In genomic region chr20:41617931-41618806, GRCh38 we compare ENCODE assay signal across 1 cellular context.
TF ChIP-seq lines count a peak whose summit lies in the region.

Gene CHD6, minus strand, starts transcription at chr20:41618377. Its CDS starts 67,040 bp downstream, at chr20:41551337.

TF ChIP-seq in HepG2, 621 proteins besides CTCF, POLR2A, EP300 and RAD21 (continued from another document and continues in another):
- TF ChIP-seq REXO4 (CRISPR knock-in tag; IDR thresholded peaks at IDR 0.05; ENCODE audit: borderline replicate concordance) (no peak), IKZF1 (IDR thresholded peaks at IDR 0.05) (no peak), PREB (CRISPR knock-in tag; IDR thresholded peaks at IDR 0.05) (no peak), ZSCAN9 (CRISPR knock-in tag; IDR thresholded peaks at IDR 0.05; ENCODE audit: borderline replicate concordance) (no peak), ELK4 (CRISPR knock-in tag; IDR thresholded peaks at IDR 0.05; ENCODE audit: borderline replicate concordance) (no peak), TIGD3 (CRISPR knock-in tag; IDR thresholded peaks at IDR 0.05; ENCODE audit: borderline replicate concordance) (no peak; the same call in 1 of the 2 replicates), KDM3A (CRISPR knock-in tag; IDR thresholded peaks at IDR 0.05; ENCODE audit: low read depth) (no peak), ZNF598 (CRISPR knock-in tag; IDR thresholded peaks at IDR 0.05; ENCODE audit: borderline replicate concordance) (peak; percentile 77; the same call in 1 of the 2 replicates), PHF20 (CRISPR knock-in tag; IDR thresholded peaks at IDR 0.05) (peak; percentile 59), ZNF331 (CRISPR knock-in tag; IDR thresholded peaks at IDR 0.05) (peak; percentile 64), ZNF773 (CRISPR knock-in tag; IDR thresholded peaks at IDR 0.05; ENCODE audit: borderline replicate concordance) (no peak), UBTF (CRISPR knock-in tag; IDR thresholded peaks at IDR 0.05) (no peak; the same call in 1 of the 2 replicates), ZNF253 (CRISPR knock-in tag; IDR thresholded peaks at IDR 0.05; ENCODE audit: borderline replicate concordance) (no peak), MYPOP (CRISPR knock-in tag; IDR thresholded peaks at IDR 0.05) (no peak), DPF2 (CRISPR knock-in tag; IDR thresholded peaks at IDR 0.05; ENCODE audit: borderline replicate concordance, low read depth) (no peak), ARNTL (CRISPR knock-in tag; IDR thresholded peaks at IDR 0.05) (no peak; the same call in 1 of the 2 replicates), ZNF264 (CRISPR knock-in tag; IDR thresholded peaks at IDR 0.05) (no peak), ADNP (CRISPR knock-in tag; IDR thresholded peaks at IDR 0.05) (no peak), CCAR2 (optimal IDR thresholded peaks at IDR 0.05; ENCODE audit: low read depth, low read length) (no peak), ZNF580 (CRISPR knock-in tag; IDR thresholded peaks at IDR 0.05; ENCODE audit: borderline replicate concordance, low read depth) (no peak), ATM (IDR thresholded peaks at IDR 0.05; ENCODE audit: borderline replicate concordance) (no peak), NBN (conservative IDR thresholded peaks at IDR 0.05) (no peak), DNMT1 (CRISPR knock-in tag; IDR thresholded peaks at IDR 0.05) (no peak), HOXA5 (CRISPR knock-in tag; IDR thresholded peaks at IDR 0.05) (no peak), KLF11 (CRISPR knock-in tag; IDR thresholded peaks at IDR 0.05) (peak; percentile 70; the same call in 1 of the 2 replicates), ZNF354B (CRISPR knock-in tag; IDR thresholded peaks at IDR 0.05) (no peak), NFATC3 (CRISPR knock-in tag; IDR thresholded peaks at IDR 0.05) (0 out of 2 replicates have a peak, but pooled peaks have one; percentile 36), ZNF670 (CRISPR knock-in tag; IDR thresholded peaks at IDR 0.05; ENCODE audit: borderline replicate concordance) (no peak), MEIS1 (CRISPR knock-in tag; IDR thresholded peaks at IDR 0.05; ENCODE audit: borderline replicate concordance) (no peak), ZNF841 (CRISPR knock-in tag; IDR thresholded peaks at IDR 0.05; ENCODE audit: borderline replicate concordance) (no peak), ZNF30 (CRISPR knock-in tag; IDR thresholded peaks at IDR 0.05) (no peak), DRAP1 (CRISPR knock-in tag; IDR thresholded peaks at IDR 0.05) (peak; percentile 81), CAMTA2 (CRISPR knock-in tag; IDR thresholded peaks at IDR 0.05; ENCODE audit: borderline replicate concordance) (no peak), TAF15 (IDR thresholded peaks at IDR 0.05; ENCODE audit: low read depth, low read length, poor library complexity, severe bottlenecking) (no peak), TFE3 (CRISPR knock-in tag; IDR thresholded peaks at IDR 0.05) (peak; percentile 65), ZBTB3 (CRISPR knock-in tag; IDR thresholded peaks at IDR 0.05; ENCODE audit: borderline replicate concordance, low read depth) (no peak), MXD4 (CRISPR knock-in tag; IDR thresholded peaks at IDR 0.05) (no peak; the same call in 1 of the 2 replicates), ZNF788 (CRISPR knock-in tag; IDR thresholded peaks at IDR 0.05; ENCODE audit: borderline replicate concordance) (peak; percentile 69; the same call in 1 of the 2 replicates), PRPF4 (IDR thresholded peaks at IDR 0.05; ENCODE audit: low read depth, low read length, poor library complexity, severe bottlenecking) (no peak), HMGA1 (CRISPR knock-in tag; conservative IDR thresholded peaks at IDR 0.05) (no peak), TGIF2 (CRISPR knock-in tag; IDR thresholded peaks at IDR 0.05) (no peak; the same call in 1 of the 2 replicates), ELF4 (CRISPR knock-in tag; IDR thresholded peaks at IDR 0.05; ENCODE audit: borderline replicate concordance) (no peak), IRF1 (CRISPR knock-in tag; IDR thresholded peaks at IDR 0.05; ENCODE audit: low read depth) (no peak), GRHL1 (CRISPR knock-in tag; conservative IDR thresholded peaks at IDR 0.05) (no peak), NR2F6 (IDR thresholded peaks at IDR 0.05) (no peak), NR2F6 (CRISPR knock-in tag; IDR thresholded peaks at IDR 0.05) (no peak; the same call in 1 of the 2 replicates), FOXO4 (CRISPR knock-in tag; conservative IDR thresholded peaks at IDR 0.05) (no peak), PITX1 (CRISPR knock-in tag; IDR thresholded peaks at IDR 0.05) (no peak), SYNCRIP (IDR thresholded peaks at IDR 0.05; ENCODE audit: insufficient read depth, low read depth, low read length) (no peak), KAT8 (CRISPR knock-in tag; IDR thresholded peaks at IDR 0.05) (no peak; the same call in 1 of the 2 replicates), ZNF484 (CRISPR knock-in tag; IDR thresholded peaks at IDR 0.05; ENCODE audit: borderline replicate concordance, low read depth) (no peak), SMC3 (IDR thresholded peaks at IDR 0.05; ENCODE audit: low read length) (no peak), PAF1 (CRISPR knock-in tag; IDR thresholded peaks at IDR 0.05) (no peak), ZFX (CRISPR knock-in tag; IDR thresholded peaks at IDR 0.05; ENCODE audit: low read depth) (peak; percentile 84), SCMH1 (CRISPR knock-in tag; IDR thresholded peaks at IDR 0.05; ENCODE audit: borderline replicate concordance) (no peak), HNF4G (IDR thresholded peaks at IDR 0.05; ENCODE audit: borderline replicate concordance, low read depth, low read length) (no peak), HNF4G (CRISPR knock-in tag; IDR thresholded peaks at IDR 0.05; ENCODE audit: borderline replicate concordance, low read depth) (no peak), POGK (CRISPR knock-in tag; conservative IDR thresholded peaks at IDR 0.05) (no peak; the same call in 1 of the 2 replicates)
